ENCODE assay signal across 30 cellular contexts in genomic region chr19:5418676-5419075, GRCh38. TPM values are rescaled to one million over a fixed set of nuclear protein-coding genes. Genes with fewer than 3 reads are reported as not detected.
"Had no signal": no experiment of that assay in that cellular context is flagged by ENCODE, and none has a peak within 500 bp of the region (broad histone marks: within the 10 kb centered on the region; RNA-seq: fewer than 3 reads in every experiment).

No MANE protein-coding gene starts in this region.

- ATAC-seq: esophagus mucosa; gastroesophageal sphincter; heart left ventricle; left lung; mucosa of descending colon; natural killer cell treated with Interleukin-12 subunit alpha and Interleukin-12 subunit beta and Interleukin-15 and Interleukin-18, amount 100 ng/mL, for 72 hours; stimulated activated memory B cell treated with anti-CD40 and anti-IgM and Interleukin-4, amounts not matched to agents 10 μg/mL and 1 μg/mL and 100 μg/mL, for 72 hours had no signal

- H3K36me3 ChIP-seq: colonic mucosa, gastroesophageal sphincter, heart left ventricle, left lung, prostate gland, right atrium auricular region, spleen, thoracic aorta, tibial nerve, upper lobe of left lung had no signal

- H3K4me3 ChIP-seq: colonic mucosa, heart left ventricle, hepatocyte, left lung, mucosa of descending colon, prostate gland, right atrium auricular region, skin epidermis, spleen, thoracic aorta, tibial nerve, upper lobe of left lung had no signal

- H3K79me2 ChIP-seq: hepatocyte, parathyroid adenoma had no signal

- H3K27me3 ChIP-seq: colonic mucosa, right atrium auricular region, upper lobe of left lung had no signal

- H3K4me2 ChIP-seq: hepatocyte had no signal

- H3K9me3 ChIP-seq: colonic mucosa, gastroesophageal sphincter, heart left ventricle, left lung, mucosa of descending colon, prostate gland, right atrium auricular region, spleen, thoracic aorta, tibial nerve, upper lobe of left lung had no signal

- DNase-seq: colonic mucosa; effector CD8-positive, alpha-beta T cell; endodermal cell; foreskin fibroblast; heart left ventricle; kidney; left lung; mesenchymal stem cell; mucosa of descending colon; naive B cell; spleen; stimulated activated CD4-positive, alpha-beta T cell treated with anti-CD3 and anti-CD28 coated beads, Interleukin-4, amount 100 ng/mL, for 4 hours; upper lobe of left lung had no signal

- H3K4me1 ChIP-seq: colonic mucosa, heart left ventricle, left lung, parathyroid adenoma, prostate gland, right atrium auricular region, spleen, tibial nerve, upper lobe of left lung had no signal

- H3K9ac ChIP-seq: parathyroid adenoma had no signal

- H3K27ac ChIP-seq: colonic mucosa, epithelial cell of prostate, gastroesophageal sphincter, heart left ventricle, hepatocyte, left lung, parathyroid adenoma, prostate gland, right atrium auricular region, skin epidermis, spleen, thoracic aorta, tibial nerve, upper lobe of left lung had no signal

- H2AFZ ChIP-seq: hepatocyte, parathyroid adenoma had no signal

RNA-seq across cellular contexts. Expression of gene ZNRF4, which starts 36.5 kb away (rescaled TPM):
- total RNA-seq: colonic mucosa; endodermal cell; esophagus mucosa; gastroesophageal sphincter; heart left ventricle; hepatocyte; kidney; left lung; lower leg skin; lung microvascular endothelial cell; mesothelial cell of epicardium; mucosa of descending colon; natural killer cell treated with Interleukin-12 subunit alpha and Interleukin-12 subunit beta and Interleukin-15 and Interleukin-18, amount 100 ng/mL, for 72 hours; neural crest cell; osteoblast; right atrium auricular region; spleen; thoracic aorta; tibial nerve; upper lobe of left lung had no signal
- polyA plus RNA-seq: heart left ventricle, hepatocyte, spleen had no signal
